ENCODE assay signal across 8 cellular contexts in genomic region chrX:1451676-1452496, GRCh38. TPM values are rescaled to one million over a fixed set of nuclear protein-coding genes. Genes with fewer than 3 reads are reported as not detected.
A peak's percentile ranks its signal among the peaks of the same experiment; 100 is the strongest.
DNase-seq lines count a peak whose midpoint lies in the region; ATAC-seq and TF ChIP-seq lines count a peak whose summit lies in the region.

No MANE protein-coding gene starts in this region.

- peak overlapping the region; percentile 63 for H3K4me3 ChIP-seq in CD4-positive, CD25-positive, alpha-beta regulatory T cell (ENCODE audit: low read depth, low read length)
- H3K4me3 ChIP-seq in RWPE2 (ENCODE audit: severe bottlenecking) (peak overlapping the region; percentile 78), epithelial cell of esophagus (ENCODE audit: low read length) (peak overlapping the region; percentile 90), neural progenitor cell (peak overlapping the region; percentile 98)

- H4K20me1 ChIP-seq in neural progenitor cell (ENCODE audit: low read depth), result peaks cover 8% of the 10 kb centered on the region

- H3K4me1 Mint-ChIP-seq in CD4-positive, CD25-positive, alpha-beta regulatory T cell, result peaks cover 0 to 40% (median 11%) of the 10 kb centered on the region in 4 donors
- peaks cover 5% of the 10 kb centered on the region for H3K4me1 Mint-ChIP-seq in neural progenitor cell

- peak overlapping the region; percentile 26 to 95 (median 91) for H3K27ac Mint-ChIP-seq in CD4-positive, CD25-positive, alpha-beta regulatory T cell
- no peak overlapping the region for H3K27ac Mint-ChIP-seq in neural progenitor cell

- H3K36me3 Mint-ChIP-seq in CD4-positive, CD25-positive, alpha-beta regulatory T cell, result peaks cover 18% of the 10 kb centered on the region
- H3K36me3 Mint-ChIP-seq in neural progenitor cell, result peaks cover 30% of the 10 kb centered on the region

- H3K4me2 ChIP-seq in neural progenitor cell, result peak overlapping the region; percentile 79

- peaks cover 29% of the 10 kb centered on the region for H3K4me1 ChIP-seq in CD4-positive, CD25-positive, alpha-beta regulatory T cell (ENCODE audit: control insufficient read depth, insufficient read depth, low read length, poor library complexity, severe bottlenecking)
- H3K4me1 ChIP-seq in RWPE2 (ENCODE audit: insufficient read depth, poor library complexity, severe bottlenecking) (no peaks in the 10 kb centered on the region), neural progenitor cell (peaks cover 2% of the 10 kb centered on the region)

- peak overlapping the region; percentile 97 for H3K27ac ChIP-seq in CD4-positive, CD25-positive, alpha-beta regulatory T cell (ENCODE audit: insufficient read depth, low read length, poor library complexity, severe bottlenecking)
- H3K27ac ChIP-seq in RWPE2 (ENCODE audit: poor library complexity, severe bottlenecking) (peak overlapping the region; percentile 52), neural progenitor cell (peak overlapping the region; percentile 55)

- no peaks in the 10 kb centered on the region for H3K9me3 ChIP-seq in CD4-positive, CD25-positive, alpha-beta regulatory T cell (ENCODE audit: control insufficient read depth in 2 of 2, low read length in 2 of 2)
- H3K9me3 ChIP-seq in RWPE2 (ENCODE audit: severe bottlenecking) (no peaks in the 10 kb centered on the region), neural progenitor cell (ENCODE audit: low read depth) (peaks cover 10% of the 10 kb centered on the region)

- H3K4me3 Mint-ChIP-seq in CD4-positive, CD25-positive, alpha-beta regulatory T cell, result peak overlapping the region; percentile 89 to 94 (median 92)
- H3K4me3 Mint-ChIP-seq in neural progenitor cell, result peak overlapping the region; percentile 92

- H3K27me3 ChIP-seq in CD4-positive, CD25-positive, alpha-beta regulatory T cell (ENCODE audit: control insufficient read depth, insufficient read depth, low read length), result no peaks in the 10 kb centered on the region
- no peaks in the 10 kb centered on the region for H3K27me3 ChIP-seq in RWPE2 (ENCODE audit: insufficient read depth, poor library complexity, severe bottlenecking)
- H3K27me3 ChIP-seq in neural progenitor cell, result no peaks in the 10 kb centered on the region

- peaks cover 57% of the 10 kb centered on the region for H3K79me2 ChIP-seq in neural progenitor cell (ENCODE audit: low read depth)

- peaks cover 3% of the 10 kb centered on the region for H3K27me3 Mint-ChIP-seq in CD4-positive, CD25-positive, alpha-beta regulatory T cell
- H3K27me3 Mint-ChIP-seq in neural progenitor cell (ENCODE audit: insufficient read depth, low read depth), result peaks cover 6% of the 10 kb centered on the region

- H3F3A ChIP-seq in neural progenitor cell (ENCODE audit: low read depth), result peaks cover 10% of the 10 kb centered on the region

- ATAC-seq in CD4-positive, CD25-positive, alpha-beta regulatory T cell (ENCODE audit: low read depth in 2 of 2), result no peak
- ATAC-seq in RWPE2 (ENCODE audit: low read depth) (no peak), GM19324 (IDR thresholded peaks at IDR 0.05; ENCODE audit: low FRiP score, unreplicated experiment) (no peak), GM21529 (IDR thresholded peaks at IDR 0.05; ENCODE audit: unreplicated experiment) (no peak)

- peak overlapping the region; percentile 84 for H3K9ac ChIP-seq in neural progenitor cell

- TF ChIP-seq CTCF in RWPE2 (IDR thresholded peaks at IDR 0.05; ENCODE audit: poor library complexity, severe bottlenecking), result no peak
- no peak for TF ChIP-seq CTCF in epithelial cell of esophagus (IDR thresholded peaks at IDR 0.05; ENCODE audit: insufficient read depth, low read depth, low read length, missing control alignments)
- no peak for TF ChIP-seq CTCF in neural progenitor cell (IDR thresholded peaks at IDR 0.05)

- peaks cover 0 to 12% (median 7%) of the 10 kb centered on the region in 7 donors for H3K9me3 Mint-ChIP-seq in CD4-positive, CD25-positive, alpha-beta regulatory T cell
- peaks cover 32% of the 10 kb centered on the region for H3K9me3 Mint-ChIP-seq in neural progenitor cell

- no peak overlapping the region for H2AFZ ChIP-seq in neural progenitor cell (replicated peaks)

- DNase-seq in CD4-positive, CD25-positive, alpha-beta regulatory T cell, result no peak
- peak; percentile 66 for DNase-seq in RWPE2 (ENCODE audit: low spot score)
- DNase-seq in epithelial cell of esophagus (ENCODE audit: low read depth), result no peak
- DNase-seq in neural progenitor cell (ENCODE audit: low spot score), result peak; percentile 23
- no peak for DNase-seq in LoVo (ENCODE audit: low spot score)
- DNase-seq in MV-4-11 (lab: John Stamatoyannopoulos, UW), result no peak

- no peaks in the 10 kb centered on the region for H3K36me3 ChIP-seq in CD4-positive, CD25-positive, alpha-beta regulatory T cell (ENCODE audit: control insufficient read depth, insufficient read depth, low read length)
- peaks cover 6% of the 10 kb centered on the region for H3K36me3 ChIP-seq in RWPE2 (ENCODE audit: low read depth)
- peaks cover 5% of the 10 kb centered on the region for H3K36me3 ChIP-seq in neural progenitor cell

RNA-seq across cellular contexts. Expression of gene ASMTL, which starts 0.8 kb away (rescaled TPM):
- 47.7 TPM for total RNA-seq in CD4-positive, CD25-positive, alpha-beta regulatory T cell
- polyA plus RNA-seq in CD4-positive, CD25-positive, alpha-beta regulatory T cell, result 10 to 100 TPM; 32.1 to 50.1 (median 41.0) TPM
- total RNA-seq in neural progenitor cell (ENCODE audit: low replicate concordance), result 46.1 and 73.2 TPM in 2 replicates

RNA-seq across cellular contexts. Expression of gene SLC25A6, which starts 60.0 kb away (rescaled TPM):
- 277 TPM for total RNA-seq in CD4-positive, CD25-positive, alpha-beta regulatory T cell
- 100 to 1,000 TPM; 388 to 535 (median 492) TPM for polyA plus RNA-seq in CD4-positive, CD25-positive, alpha-beta regulatory T cell
- total RNA-seq in neural progenitor cell (ENCODE audit: low replicate concordance), result 193 and 487 TPM in 2 replicates

Comparison
In these comparisons a context has a peak if more than half of its experiments do, and no peak if none do; other contexts are left out.
1. DNase-seq: peak in RWPE2 (single experiment) and neural progenitor cell (single experiment); none in CD4-positive, CD25-positive, alpha-beta regulatory T cell (0 of 3), epithelial cell of esophagus (single experiment), LoVo (single experiment) and MV-4-11 (single experiment).
2. Peak in every context shown above with its lines, with median percentiles within 50 percentile points of each other: H3K27ac ChIP-seq and H3K4me3 ChIP-seq.